Comparison of ENCODE assay signal across 8 cellular contexts in genomic region chr20:62183426-62184142, GRCh38. TPM values are rescaled to one million over a fixed set of nuclear protein-coding genes. Genes with fewer than 3 reads are reported as not detected.
DNase-seq lines count a peak whose midpoint lies in the region; ATAC-seq and TF ChIP-seq lines count a peak whose summit lies in the region.

No MANE protein-coding gene starts in this region.

- H3K4me2 ChIP-seq in GM23338 (peak overlapping the region; percentile 95), SU-DHL-6 (ENCODE audit: low read depth, low read length, poor library complexity, severe bottlenecking) (peak overlapping the region; percentile 97)

- H3F3A ChIP-seq in GM23338 (replicated peaks; ENCODE audit: low read depth) = peaks cover 7% of the 10 kb centered on the region
- peaks cover 20% of the 10 kb centered on the region for H3F3A ChIP-seq in SU-DHL-6 (ENCODE audit: insufficient read depth)

- no peaks in the 10 kb centered on the region for H3K9me2 ChIP-seq in GM23338 (ENCODE audit: insufficient read depth)
- no peaks in the 10 kb centered on the region for H3K9me2 ChIP-seq in SU-DHL-6 (replicated peaks; ENCODE audit: insufficient read depth, low read length)

- peaks cover 14% of the 10 kb centered on the region for H3K4me1 Mint-ChIP-seq in GM23338

- H3K27me3 Mint-ChIP-seq in GM23338 (ENCODE audit: insufficient read depth, low read depth, poor library complexity) = peaks cover 9% of the 10 kb centered on the region

- no peaks in the 10 kb centered on the region for H3K27me3 ChIP-seq in GM23338 (ENCODE audit: insufficient read depth)
- H3K27me3 ChIP-seq in SU-DHL-6 (ENCODE audit: low read length) = no peaks in the 10 kb centered on the region
- no peaks in the 10 kb centered on the region for H3K27me3 ChIP-seq in foreskin keratinocyte

- no peaks in the 10 kb centered on the region for H3K36me3 ChIP-seq in GM23338 (ENCODE audit: insufficient read depth)
- 0 out of 2 replicates have a peak, but pooled peaks cover 2% of the 10 kb centered on the region for H3K36me3 ChIP-seq in SU-DHL-6 (ENCODE audit: low read length)

- peaks cover 7% of the 10 kb centered on the region; the same call in 1 of the 2 replicates for H3K4me1 ChIP-seq in GM23338 (ENCODE audit: insufficient read depth)
- H3K4me1 ChIP-seq in foreskin keratinocyte = peaks cover 10% of the 10 kb centered on the region

- H4K20me1 ChIP-seq in GM23338 (replicated peaks; ENCODE audit: insufficient read depth) (0 out of 2 replicates have a peak, but pooled peaks cover 14% of the 10 kb centered on the region), SU-DHL-6 (ENCODE audit: low read depth, low read length) (no peaks in the 10 kb centered on the region)

- peak overlapping the region; percentile 100 for H3K4me3 ChIP-seq in GM23338
- H3K4me3 ChIP-seq in SU-DHL-6 (ENCODE audit: insufficient read depth, low read length, poor library complexity, severe bottlenecking) = peak overlapping the region; percentile 98
- H3K4me3 ChIP-seq in skeletal muscle cell (ENCODE audit: low read depth, low read length) = peak overlapping the region; percentile 99

- TF ChIP-seq CTCF in GM23338 (conservative IDR thresholded peaks at IDR 0.05; ENCODE audit: low read depth in 2 of 2) (no peak), SU-DHL-6 (IDR thresholded peaks at IDR 0.05; ENCODE audit: insufficient read depth, low read length, poor library complexity, severe bottlenecking) (no peak), foreskin keratinocyte (conservative IDR thresholded peaks at IDR 0.05) (no peak), GM10266 (IDR thresholded peaks at IDR 0.05; ENCODE audit: control insufficient read depth, insufficient read depth, low read depth, missing control alignments) (no peak)

- ATAC-seq in GM23338 (peak; percentile 8; the same call in 1 of the 3 replicates), foreskin keratinocyte (no peak), HG02973 (IDR thresholded peaks at IDR 0.05; ENCODE audit: unreplicated experiment) (no peak)

- no peaks in the 10 kb centered on the region for H3K9me3 ChIP-seq in SU-DHL-6 (ENCODE audit: insufficient read depth, low read length)

- H3K27ac Mint-ChIP-seq in GM23338 = peak overlapping the region; percentile 94

- H3K4me3 Mint-ChIP-seq in GM23338 = peak overlapping the region; percentile 93

- peak overlapping the region; percentile 98 for H3K9ac ChIP-seq in SU-DHL-6 (ENCODE audit: low read length)

- H3K27ac ChIP-seq in GM23338 (ENCODE audit: low read depth) (peak overlapping the region; percentile 93), SU-DHL-6 (ENCODE audit: low read depth, low read length) (peak overlapping the region; percentile 70), foreskin keratinocyte (peak overlapping the region; percentile 76)

- H3K79me2 ChIP-seq in GM23338 (replicated peaks; ENCODE audit: insufficient read depth) (peaks cover 45% of the 10 kb centered on the region), SU-DHL-6 (ENCODE audit: insufficient read depth, low read length) (peaks cover 48% of the 10 kb centered on the region)

- H3K9me3 Mint-ChIP-seq in GM23338 = no peaks in the 10 kb centered on the region

- DNase-seq in GM23338 (ENCODE audit: low spot score) (peak; percentile 30), foreskin keratinocyte (no peak), skeletal muscle cell (ENCODE audit: low read depth) (no peak), GM10266 (ENCODE audit: extremely low spot score) (no peak), NOMO-1 treated with DMSO at 0.1 percent for 48 hours (lab: John Stamatoyannopoulos, UW; ENCODE audit: unreplicated experiment) (no peak), occipital lobe (lab: John Stamatoyannopoulos, UW) (no peak)

- peak overlapping the region; percentile 90 for H2AFZ ChIP-seq in GM23338
- peak overlapping the region; percentile 65 for H2AFZ ChIP-seq in SU-DHL-6 (ENCODE audit: low read depth, low read length, severe bottlenecking)

- peaks cover 4% of the 10 kb centered on the region; the same call in 2 of the 3 replicates for H3K36me3 Mint-ChIP-seq in GM23338 (ENCODE audit: low read depth)

TF ChIP-seq in GM23338, 12 proteins besides CTCF, POLR2A, EP300 and RAD21:
- TF ChIP-seq ZNF331 (CRISPR knock-in tag; IDR thresholded peaks at IDR 0.05; ENCODE audit: low read depth) (no peak), POLR2AphosphoS5 (IDR thresholded peaks at IDR 0.05; ENCODE audit: low read depth) (no peak), JUNB (IDR thresholded peaks at IDR 0.05; ENCODE audit: unreplicated experiment) (no peak), STAT1 (IDR thresholded peaks at IDR 0.05; ENCODE audit: unreplicated experiment) (no peak), EZH2 (IDR thresholded peaks at IDR 0.05; ENCODE audit: low read depth, unreplicated experiment) (no peak), CREB1 (CRISPR knock-in tag; IDR thresholded peaks at IDR 0.05; ENCODE audit: low read depth) (no peak)
- TF ChIP-seq, protein P1, sequence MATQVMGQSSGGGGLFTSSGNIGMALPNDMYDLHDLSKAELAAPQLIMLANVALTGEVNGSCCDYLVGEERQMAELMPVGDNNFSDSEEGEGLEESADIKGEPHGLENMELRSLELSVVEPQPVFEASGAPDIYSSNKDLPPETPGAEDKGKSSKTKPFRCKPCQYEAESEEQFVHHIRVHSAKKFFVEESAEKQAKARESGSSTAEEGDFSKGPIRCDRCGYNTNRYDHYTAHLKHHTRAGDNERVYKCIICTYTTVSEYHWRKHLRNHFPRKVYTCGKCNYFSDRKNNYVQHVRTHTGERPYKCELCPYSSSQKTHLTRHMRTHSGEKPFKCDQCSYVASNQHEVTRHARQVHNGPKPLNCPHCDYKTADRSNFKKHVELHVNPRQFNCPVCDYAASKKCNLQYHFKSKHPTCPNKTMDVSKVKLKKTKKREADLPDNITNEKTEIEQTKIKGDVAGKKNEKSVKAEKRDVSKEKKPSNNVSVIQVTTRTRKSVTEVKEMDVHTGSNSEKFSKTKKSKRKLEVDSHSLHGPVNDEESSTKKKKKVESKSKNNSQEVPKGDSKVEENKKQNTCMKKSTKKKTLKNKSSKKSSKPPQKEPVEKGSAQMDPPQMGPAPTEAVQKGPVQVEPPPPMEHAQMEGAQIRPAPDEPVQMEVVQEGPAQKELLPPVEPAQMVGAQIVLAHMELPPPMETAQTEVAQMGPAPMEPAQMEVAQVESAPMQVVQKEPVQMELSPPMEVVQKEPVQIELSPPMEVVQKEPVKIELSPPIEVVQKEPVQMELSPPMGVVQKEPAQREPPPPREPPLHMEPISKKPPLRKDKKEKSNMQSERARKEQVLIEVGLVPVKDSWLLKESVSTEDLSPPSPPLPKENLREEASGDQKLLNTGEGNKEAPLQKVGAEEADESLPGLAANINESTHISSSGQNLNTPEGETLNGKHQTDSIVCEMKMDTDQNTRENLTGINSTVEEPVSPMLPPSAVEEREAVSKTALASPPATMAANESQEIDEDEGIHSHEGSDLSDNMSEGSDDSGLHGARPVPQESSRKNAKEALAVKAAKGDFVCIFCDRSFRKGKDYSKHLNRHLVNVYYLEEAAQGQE (IDR thresholded peaks at IDR 0.05; ENCODE audit: unreplicated experiment) = no peak
- TF ChIP-seq, protein P2, sequence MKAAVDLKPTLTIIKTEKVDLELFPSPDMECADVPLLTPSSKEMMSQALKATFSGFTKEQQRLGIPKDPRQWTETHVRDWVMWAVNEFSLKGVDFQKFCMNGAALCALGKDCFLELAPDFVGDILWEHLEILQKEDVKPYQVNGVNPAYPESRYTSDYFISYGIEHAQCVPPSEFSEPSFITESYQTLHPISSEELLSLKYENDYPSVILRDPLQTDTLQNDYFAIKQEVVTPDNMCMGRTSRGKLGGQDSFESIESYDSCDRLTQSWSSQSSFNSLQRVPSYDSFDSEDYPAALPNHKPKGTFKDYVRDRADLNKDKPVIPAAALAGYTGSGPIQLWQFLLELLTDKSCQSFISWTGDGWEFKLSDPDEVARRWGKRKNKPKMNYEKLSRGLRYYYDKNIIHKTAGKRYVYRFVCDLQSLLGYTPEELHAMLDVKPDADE (IDR thresholded peaks at IDR 0.05) = no peak
TF ChIP-seq in GM23338: peak in this region for 0.

RNA-seq across cellular contexts. Expression of gene MTG2, which starts 0.8 kb away (rescaled TPM):
- 11.3 and 13.6 TPM in 2 replicates for total RNA-seq in GM23338 (2014; rRNA removed; shearing (Covaris generic))
- polyA plus RNA-seq in GM23338 (2016; fragmentation: Nextera tagmentation; extraction: Ambion mirVana) (11.7 and 15.4 TPM in 2 replicates), foreskin keratinocyte (35.1 and 46.1 TPM in 2 replicates)
- total RNA-seq in foreskin keratinocyte (29.3 and 35.0 TPM in 2 replicates), occipital lobe (14.8 TPM)

RNA-seq across cellular contexts. Expression of gene HRH3, which starts 36.5 kb away (rescaled TPM):
- total RNA-seq in GM23338 (2014; rRNA removed; shearing (Covaris generic)) = 2.9 and 5.2 TPM in 2 replicates
- polyA plus RNA-seq in GM23338 (2016; fragmentation: Nextera tagmentation; extraction: Ambion mirVana) (1.5 and 2.0 TPM in 2 replicates), foreskin keratinocyte (not detected in 2 replicates)
- total RNA-seq in foreskin keratinocyte (not detected in 2 replicates), occipital lobe (0.47 TPM)

RNA-seq across cellular contexts. Expression of gene SS18L1, which starts 40.0 kb away (rescaled TPM):
- 24.6 and 32.6 TPM in 2 replicates for total RNA-seq in GM23338 (2014; rRNA removed; shearing (Covaris generic))
- polyA plus RNA-seq in GM23338 (2016; fragmentation: Nextera tagmentation; extraction: Ambion mirVana) (6.5 and 7.3 TPM in 2 replicates), foreskin keratinocyte (3.1 and 3.6 TPM in 2 replicates)
- total RNA-seq in foreskin keratinocyte (7.7 and 8.1 TPM in 2 replicates), occipital lobe (75.0 TPM)

RNA-seq across cellular contexts. Expression of gene PSMA7, which starts 40.4 kb away (rescaled TPM):
- total RNA-seq in GM23338 (2014; rRNA removed; shearing (Covaris generic)) = 357 and 427 TPM in 2 replicates
- polyA plus RNA-seq in GM23338 (2016; fragmentation: Nextera tagmentation; extraction: Ambion mirVana) = 610 and 628 TPM in 2 replicates
- total RNA-seq in foreskin keratinocyte = 365 and 371 TPM in 2 replicates
- polyA plus RNA-seq in foreskin keratinocyte = 474 and 475 TPM in 2 replicates
- total RNA-seq in occipital lobe = 107 TPM

RNA-seq across cellular contexts. Expression of gene OSBPL2, which starts 54.7 kb away (rescaled TPM):
- 24.2 and 31.2 TPM in 2 replicates for total RNA-seq in GM23338 (2014; rRNA removed; shearing (Covaris generic))
- 16.6 and 19.4 TPM in 2 replicates for polyA plus RNA-seq in GM23338 (2016; fragmentation: Nextera tagmentation; extraction: Ambion mirVana)
- total RNA-seq in foreskin keratinocyte = 21.8 and 26.2 TPM in 2 replicates
- 13.0 and 13.2 TPM in 2 replicates for polyA plus RNA-seq in foreskin keratinocyte
- 39.8 TPM for total RNA-seq in occipital lobe
